ENCODE assay signal across 9 cellular contexts in the genomic region with DNA sequence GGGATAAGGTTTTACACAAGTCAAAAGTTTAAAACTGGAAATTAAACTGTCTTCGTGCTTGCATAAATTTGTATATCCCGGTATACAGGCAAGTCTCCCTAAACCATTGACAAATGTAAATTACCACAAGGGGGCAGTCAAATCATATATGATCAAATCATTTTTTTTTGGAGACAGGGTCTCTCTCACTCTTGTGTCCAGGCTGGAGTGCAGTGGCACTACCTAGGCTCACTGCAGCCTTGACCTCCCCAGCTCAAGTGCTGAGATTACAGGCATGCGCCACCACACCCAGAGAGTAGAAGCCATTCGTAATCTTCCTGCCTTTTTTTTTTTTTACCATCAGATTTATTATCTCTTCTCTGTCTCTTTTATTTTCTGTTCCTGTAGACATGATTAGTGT. TPM values are rescaled to one million over a fixed set of nuclear protein-coding genes. Genes with fewer than 3 reads are reported as not detected.
DNase-seq lines count a peak whose midpoint lies in the region; ATAC-seq and TF ChIP-seq lines count a peak whose summit lies in the region.
"Had no signal": no experiment of that assay in that cellular context is flagged by ENCODE, and none has a peak within 500 bp of the region (broad histone marks: within the 10 kb centered on the region; RNA-seq: fewer than 3 reads in every experiment).

No MANE protein-coding gene starts in this region.

- no peak overlapping the region for H3K4me3 ChIP-seq in esophagus squamous epithelium
- H3K4me3 ChIP-seq in neural progenitor cell = no peak overlapping the region

- H3K4me2 ChIP-seq in neural progenitor cell = no peak overlapping the region

- no peaks in the 10 kb centered on the region for H3K27me3 ChIP-seq in esophagus squamous epithelium
- H3K27me3 ChIP-seq in neural progenitor cell = no peaks in the 10 kb centered on the region
- H3K27me3 ChIP-seq: neutrophil had no signal

- H3K9ac ChIP-seq in neural progenitor cell = no peak overlapping the region

- WGBS in esophagus squamous epithelium, 2 donors = 48 to 64% methylated on average over 4 of the region's 4 CpGs

- TF ChIP-seq CTCF in esophagus squamous epithelium (IDR thresholded peaks at IDR 0.05) = peak in 5 of 6 experiments; percentile 28 to 58 (median 53)
- peak; percentile 61 for TF ChIP-seq CTCF in neural progenitor cell (IDR thresholded peaks at IDR 0.05)

- no peaks in the 10 kb centered on the region for H3K4me1 ChIP-seq in esophagus squamous epithelium
- H3K4me1 ChIP-seq in neural progenitor cell = no peaks in the 10 kb centered on the region

- no peak overlapping the region for H2AFZ ChIP-seq in neural progenitor cell (replicated peaks)

- no peak overlapping the region for H3K27ac Mint-ChIP-seq in neural progenitor cell

- H3K9me3 ChIP-seq in esophagus squamous epithelium (no peaks in the 10 kb centered on the region), neural progenitor cell (ENCODE audit: low read depth) (no peaks in the 10 kb centered on the region)
- H3K9me3 ChIP-seq: neutrophil had no signal

- ATAC-seq in HG03432 (IDR thresholded peaks at IDR 0.05; ENCODE audit: unreplicated experiment) (no peak), HG02571 (IDR thresholded peaks at IDR 0.05; ENCODE audit: unreplicated experiment) (no peak)

- peaks cover 31% of the 10 kb centered on the region for H4K20me1 ChIP-seq in neural progenitor cell (ENCODE audit: low read depth)

- peaks cover 4% of the 10 kb centered on the region for H3K27me3 Mint-ChIP-seq in neural progenitor cell (ENCODE audit: insufficient read depth, low read depth)

- no peak for TF ChIP-seq POLR2A in esophagus squamous epithelium (IDR thresholded peaks at IDR 0.05)

- H3K27ac ChIP-seq in esophagus squamous epithelium = no peak overlapping the region
- no peak overlapping the region for H3K27ac ChIP-seq in neural progenitor cell
- H3K27ac ChIP-seq: neutrophil had no signal

- H3K36me3 ChIP-seq in esophagus squamous epithelium (no peaks in the 10 kb centered on the region), neural progenitor cell (peaks cover 69% of the 10 kb centered on the region)

- no peaks in the 10 kb centered on the region for H3K4me1 Mint-ChIP-seq in neural progenitor cell

- intact Hi-C loops in esophagus squamous epithelium (cut with DNase I) = no loop called here

- no peaks in the 10 kb centered on the region for H3K9me3 Mint-ChIP-seq in neural progenitor cell

- H3F3A ChIP-seq in neural progenitor cell (ENCODE audit: low read depth) = peaks cover 89% of the 10 kb centered on the region

- no peak overlapping the region for H3K4me3 Mint-ChIP-seq in neural progenitor cell

- DNase-seq in DMS114 treated with DMSO at 0.1 percent for 48 hours (lab: John Stamatoyannopoulos, UW; ENCODE audit: unreplicated experiment) (peak; percentile 32), HT-29 (ENCODE audit: low spot score) (peak; percentile 66), SK-N-DZ (ENCODE audit: low spot score) (peak; percentile 64), esophagus squamous epithelium (lab: John Stamatoyannopoulos, UW) (no peak), neural progenitor cell (ENCODE audit: low spot score) (peak; percentile 72), occipital lobe (lab: John Stamatoyannopoulos, UW) (no peak)

- no peaks in the 10 kb centered on the region for H3K79me2 ChIP-seq in neural progenitor cell (ENCODE audit: low read depth)

- peaks cover 30% of the 10 kb centered on the region for H3K36me3 Mint-ChIP-seq in neural progenitor cell

RNA-seq across cellular contexts. Expression of a gene that starts 18.5 kb away (rescaled TPM):
- 65.3 and 74.9 TPM in 2 replicates for total RNA-seq in HT-29 (2014; rRNA removed; shearing (Covaris generic))
- 345 and 397 TPM in 2 replicates for polyA plus RNA-seq in SK-N-DZ (2014; cell fraction: cytosol; rRNA removed)
- polyA plus RNA-seq in SK-N-DZ (2014; cell fraction: nucleus; rRNA removed) = 344 and 450 TPM in 2 replicates
- total RNA-seq in esophagus squamous epithelium (10 to 100 TPM; 24.9 to 87.1 (median 50.6) TPM), neural progenitor cell (ENCODE audit: low replicate concordance) (566 and 968 TPM in 2 replicates), occipital lobe (24.0 TPM)

RNA-seq across cellular contexts. Expression of a gene that starts 34.6 kb away (rescaled TPM):
- not detected in 2 replicates for total RNA-seq in HT-29 (2014; rRNA removed; shearing (Covaris generic))
- polyA plus RNA-seq in SK-N-DZ (2014; cell fraction: cytosol; rRNA removed) = 0.30 TPM in 1 of 2 replicates, not detected in the other
- not detected in 2 replicates for polyA plus RNA-seq in SK-N-DZ (2014; cell fraction: nucleus; rRNA removed)
- total RNA-seq in esophagus squamous epithelium = 1 to 10 TPM in 1 of 4 donors, under 1 TPM in 2, not detected in 1; 0.38 to 1.7 (median 0.47) TPM
- not detected in 2 replicates for total RNA-seq in neural progenitor cell (ENCODE audit: low replicate concordance)
- 0.31 TPM for total RNA-seq in occipital lobe

RNA-seq across cellular contexts. Expression of a gene that starts 44.1 kb away (rescaled TPM):
- total RNA-seq in HT-29 (2014; rRNA removed; shearing (Covaris generic)) = 62.5 and 69.6 TPM in 2 replicates
- 21.3 and 26.0 TPM in 2 replicates for polyA plus RNA-seq in SK-N-DZ (2014; cell fraction: cytosol; rRNA removed)
- polyA plus RNA-seq in SK-N-DZ (2014; cell fraction: nucleus; rRNA removed) = 15.1 and 20.9 TPM in 2 replicates
- total RNA-seq in esophagus squamous epithelium = 100 to 1,000 TPM in 1 of 4 donors, 10 to 100 TPM in 3; 27.1 to 154 (median 73.0) TPM
- total RNA-seq in neural progenitor cell (ENCODE audit: low replicate concordance) = 14.4 and 20.3 TPM in 2 replicates
- 15.4 TPM for total RNA-seq in occipital lobe

Comparison
In these comparisons a context has a peak if more than half of its experiments do, and no peak if none do; other contexts are left out.
1. DNase-seq: peak in DMS114 treated with DMSO at 0.1 percent for 48 hours (single experiment), HT-29 (single experiment), SK-N-DZ (single experiment) and neural progenitor cell (single experiment); none in esophagus squamous epithelium (single experiment) and occipital lobe (single experiment).